Comparison of ENCODE assay signal across 8 cellular contexts in genomic region chr12:93387780-93388179, GRCh38. TPM values are rescaled to one million over a fixed set of nuclear protein-coding genes. Genes with fewer than 3 reads are reported as not detected.
A peak's percentile ranks its signal among the peaks of the same experiment; 100 is the strongest.
DNase-seq lines count a peak whose midpoint lies in the region; ATAC-seq and TF ChIP-seq lines count a peak whose summit lies in the region.

No MANE protein-coding gene starts in this region.

- H3K4me3 ChIP-seq in GM06990 (replicated peaks; ENCODE audit: low read depth, low read length): no peak overlapping the region
- H3K4me3 ChIP-seq in astrocyte of the spinal cord (ENCODE audit: low read depth, low read length): no peak overlapping the region
- no peak overlapping the region for H3K4me3 ChIP-seq in suprapubic skin

- no peak for TF ChIP-seq POLR2A in suprapubic skin (IDR thresholded peaks at IDR 0.05)

- no peaks in the 10 kb centered on the region for H3K27me3 ChIP-seq in GM06990 (replicated peaks; ENCODE audit: control insufficient read depth, insufficient read depth, low read length)
- H3K27me3 ChIP-seq in suprapubic skin: no peaks in the 10 kb centered on the region

- WGBS in suprapubic skin: 93% methylated on average over 2 of the region's 2 CpGs

- H3K36me3 ChIP-seq in GM06990 (ENCODE audit: control insufficient read depth, insufficient read depth, low read length) (peaks cover 2% of the 10 kb centered on the region), suprapubic skin (no peaks in the 10 kb centered on the region)

- no peak overlapping the region for H3K27ac ChIP-seq in suprapubic skin

- H3K4me1 ChIP-seq in suprapubic skin: peaks cover 5% of the 10 kb centered on the region

- peak; percentile 43 for DNase-seq in GM06990 (ENCODE audit: extremely low read depth, insufficient read length)
- peak; percentile 52 for DNase-seq in astrocyte of the spinal cord (ENCODE audit: low read depth, low spot score)
- DNase-seq in stimulated activated CD4-positive, alpha-beta T cell treated with anti-CD3 and anti-CD28 coated beads, Interleukin-12 subunit alpha, Interleukin-12 subunit beta, amount 100 ng/mL, for 48 hours (ENCODE audit: low read depth in 2 of 3, low spot score in 1 of 3): peak; percentile 41 to 66 (median 63)
- no peak for DNase-seq in suprapubic skin (ENCODE audit: low spot score in 2 of 2)
- no peak for DNase-seq in NCI-H82 treated with DMSO at 0.1 percent for 48 hours (lab: John Stamatoyannopoulos, UW; ENCODE audit: unreplicated experiment)
- no peak for DNase-seq in NK-92 (lab: John Stamatoyannopoulos, UW; ENCODE audit: unreplicated experiment)

- TF ChIP-seq CTCF in GM06990 (IDR thresholded peaks at IDR 0.05; ENCODE audit: insufficient read depth, low read length, poor library complexity, severe bottlenecking) (no peak), astrocyte of the spinal cord (IDR thresholded peaks at IDR 0.05; ENCODE audit: low read depth, low read length) (no peak), suprapubic skin (IDR thresholded peaks at IDR 0.05) (no peak)

- ATAC-seq in HG03280 (IDR thresholded peaks at IDR 0.05; ENCODE audit: unreplicated experiment): peak; percentile 49
- ATAC-seq in HG03196 (IDR thresholded peaks at IDR 0.05; ENCODE audit: unreplicated experiment): no peak

- H3K9me3 ChIP-seq in suprapubic skin: no peaks in the 10 kb centered on the region

- TF ChIP-seq EP300 in suprapubic skin (IDR thresholded peaks at IDR 0.05): no peak

- in situ Hi-C loops in astrocyte of the spinal cord (cut with HindIII; ENCODE audit: low sequenced_read_pairs): no loop called here

RNA-seq across cellular contexts. Expression of gene NUDT4, which starts 10.1 kb away (rescaled TPM):
- 10 to 100 TPM; 27.1 to 46.7 (median 34.5) TPM for total RNA-seq in suprapubic skin

RNA-seq across cellular contexts. Expression of gene UBE2N, which starts 54.0 kb away (rescaled TPM):
- total RNA-seq in suprapubic skin: 10 to 100 TPM; 23.1 to 71.3 (median 54.3) TPM

Comparison
In these comparisons a context has a peak if more than half of its experiments do, and no peak if none do; other contexts are left out.
1. DNase-seq: peak in GM06990 (single experiment), astrocyte of the spinal cord (single experiment) and stimulated activated CD4-positive, alpha-beta T cell treated with anti-CD3 and anti-CD28 coated beads, Interleukin-12 subunit alpha, Interleukin-12 subunit beta, amount 100 ng/mL, for 48 hours (3 of 3); none in suprapubic skin (0 of 2), NCI-H82 treated with DMSO at 0.1 percent for 48 hours (single experiment) and NK-92 (single experiment).